ENCODE assay signal across 9 cellular contexts in the genomic region with DNA sequence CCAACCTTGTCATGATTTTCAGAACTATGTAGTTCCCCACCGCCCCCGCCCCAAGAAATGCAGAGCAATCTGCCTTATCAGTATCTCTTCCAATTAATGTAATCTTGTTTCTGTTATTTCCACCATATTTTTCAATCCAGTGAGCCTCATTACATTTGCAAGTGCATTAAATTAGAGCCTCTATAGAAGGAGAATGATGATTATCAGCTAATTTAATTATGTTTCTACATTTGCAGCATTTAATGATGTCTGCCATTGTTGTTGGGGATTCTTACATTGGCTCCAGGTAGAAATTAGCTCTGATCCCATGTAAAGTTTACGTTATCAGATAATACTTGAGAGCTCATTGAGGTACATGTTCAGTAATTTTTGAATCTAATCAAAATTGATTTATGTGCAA.
"Had no signal": no experiment of that assay in that cellular context is flagged by ENCODE, and none has a peak within 500 bp of the region (broad histone marks: within the 10 kb centered on the region; RNA-seq: fewer than 3 reads in every experiment).

No MANE protein-coding gene starts in this region.

- H3K4me1 ChIP-seq: HAP-1 had no signal

- DNase-seq: GM23248, GOT3, H7, H9, HCEC 1CT, HFFc6 had no signal

- H3K36me3 ChIP-seq: HAP-1 had no signal

- H3K4me2 ChIP-seq: GM23338 had no signal

- H3K27ac ChIP-seq: GM23248 had no signal

- H3K9ac ChIP-seq: GM23248 had no signal

- ATAC-seq: GM23338, HCT116 had no signal

- H3K4me3 ChIP-seq: GM23248, GM23338, HAP-1 had no signal

- H3K9me3 ChIP-seq: HAP-1 had no signal

- H2AFZ ChIP-seq: GM23248, GM23338 had no signal
